ENCODE assay signal across 8 cellular contexts in genomic region chr2:84865181-84865783, GRCh38. TPM values are rescaled to one million over a fixed set of nuclear protein-coding genes. Genes with fewer than 3 reads are reported as not detected.
DNase-seq lines count a peak whose midpoint lies in the region; ATAC-seq and TF ChIP-seq lines count a peak whose summit lies in the region.

No MANE protein-coding gene starts in this region.

- intact Hi-C loops in heart right ventricle (cut with DNase I): loop anchor here in 4 of 10 donors (1.0 to 5.0 kb wide), 2 partner anchors 368 to 370 kb away; no protein-coding TSS in a partner anchor
- intact Hi-C loops in right cardiac atrium (cut with DNase I): no loop called here

- TF ChIP-seq CTCF in heart right ventricle (IDR thresholded peaks at IDR 0.05): peak in 7 of 9 donors; percentile 24 to 52 (median 47)
- TF ChIP-seq CTCF in foreskin keratinocyte (conservative IDR thresholded peaks at IDR 0.05): peak; percentile 67

- H3K27me3 ChIP-seq in heart right ventricle (no peaks in the 10 kb centered on the region), right cardiac atrium (ENCODE audit: control insufficient read depth, insufficient read depth) (no peaks in the 10 kb centered on the region), foreskin keratinocyte (peaks cover 9% of the 10 kb centered on the region)

- DNase-seq in heart right ventricle (no peak), right cardiac atrium (no peak), RKO (ENCODE audit: low spot score) (peak; percentile 55), foreskin keratinocyte (peak in 1 of 2 donors; percentile 11), GF-D8 (lab: John Stamatoyannopoulos, UW) (no peak), HuH-7 (ENCODE audit: low spot score) (no peak)

- H3K4me1 ChIP-seq in heart right ventricle (peaks cover 0 to 5% (median 0%) of the 10 kb centered on the region in 9 donors), right cardiac atrium (ENCODE audit: control insufficient read depth, insufficient read depth, low read length) (no peaks in the 10 kb centered on the region), foreskin keratinocyte (no peaks in the 10 kb centered on the region)

- H3K36me3 ChIP-seq in heart right ventricle: no peaks in the 10 kb centered on the region

- no peaks in the 10 kb centered on the region for H3K9me3 ChIP-seq in heart right ventricle
- no peaks in the 10 kb centered on the region for H3K9me3 ChIP-seq in right cardiac atrium (ENCODE audit: control insufficient read depth, low read length)

- H3K27ac ChIP-seq in heart right ventricle (no peak overlapping the region), right cardiac atrium (ENCODE audit: low read length) (no peak overlapping the region), foreskin keratinocyte (no peak overlapping the region)

- WGBS in heart right ventricle, 2 donors: 52 to 68% methylated on average over 6 of the region's 6 CpGs
- 50% methylated on average over 6 of the region's 6 CpGs for WGBS in right cardiac atrium

- no peak overlapping the region for H3K4me3 ChIP-seq in heart right ventricle
- H3K4me3 ChIP-seq in right cardiac atrium (ENCODE audit: low read length): no peak overlapping the region

- ATAC-seq in heart right ventricle: peak in 3 of 8 donors; percentile 18 to 45 (median 35)
- no peak for ATAC-seq in right cardiac atrium
- ATAC-seq in HG02623 (IDR thresholded peaks at IDR 0.05; ENCODE audit: unreplicated experiment): peak; percentile 61
- ATAC-seq in foreskin keratinocyte: peak; percentile 48
- ATAC-seq in HG03159 (IDR thresholded peaks at IDR 0.05; ENCODE audit: unreplicated experiment): no peak

RNA-seq across cellular contexts. Expression of gene TRABD2A, which starts 15.6 kb away (rescaled TPM):
- total RNA-seq in heart right ventricle (1 to 10 TPM in 3 of 10 donors, under 1 TPM in 7; 0.34 to 2.0 (median 0.55) TPM), right cardiac atrium (1 to 10 TPM in 1 of 4 donors, under 1 TPM in 3; 0.29 to 1.3 (median 0.71) TPM), foreskin keratinocyte (1.1 and 1.5 TPM in 2 replicates)
- polyA plus RNA-seq in heart right ventricle (1 to 10 TPM in 1 of 2 donors, under 1 TPM in 1; 0.97 to 1.5 TPM), right cardiac atrium (0.50 TPM), foreskin keratinocyte (0.45 and 1.6 TPM in 2 replicates)

RNA-seq across cellular contexts. Expression of gene TMSB10, which starts 40.2 kb away (rescaled TPM):
- total RNA-seq in heart right ventricle: 1,000 to 10,000 TPM in 2 of 10 donors, 100 to 1,000 TPM in 8; 217 to 1,060 (median 297) TPM
- 1,000 to 10,000 TPM; 1,049 to 2,308 TPM for polyA plus RNA-seq in heart right ventricle
- 100 to 1,000 TPM; 341 to 630 (median 483) TPM for total RNA-seq in right cardiac atrium
- 805 TPM for polyA plus RNA-seq in right cardiac atrium
- 7,809 and 8,573 TPM in 2 replicates for total RNA-seq in foreskin keratinocyte
- polyA plus RNA-seq in foreskin keratinocyte: 12,196 and 12,994 TPM in 2 replicates

Comparison
In these comparisons a context has a peak if more than half of its experiments do, and no peak if none do; other contexts are left out.
1. ATAC-seq: peak in HG02623 (single experiment) and foreskin keratinocyte (single experiment); none in right cardiac atrium (0 of 2) and HG03159 (single experiment).